8 cellular contexts compared by ENCODE assay signal in the genomic region with DNA sequence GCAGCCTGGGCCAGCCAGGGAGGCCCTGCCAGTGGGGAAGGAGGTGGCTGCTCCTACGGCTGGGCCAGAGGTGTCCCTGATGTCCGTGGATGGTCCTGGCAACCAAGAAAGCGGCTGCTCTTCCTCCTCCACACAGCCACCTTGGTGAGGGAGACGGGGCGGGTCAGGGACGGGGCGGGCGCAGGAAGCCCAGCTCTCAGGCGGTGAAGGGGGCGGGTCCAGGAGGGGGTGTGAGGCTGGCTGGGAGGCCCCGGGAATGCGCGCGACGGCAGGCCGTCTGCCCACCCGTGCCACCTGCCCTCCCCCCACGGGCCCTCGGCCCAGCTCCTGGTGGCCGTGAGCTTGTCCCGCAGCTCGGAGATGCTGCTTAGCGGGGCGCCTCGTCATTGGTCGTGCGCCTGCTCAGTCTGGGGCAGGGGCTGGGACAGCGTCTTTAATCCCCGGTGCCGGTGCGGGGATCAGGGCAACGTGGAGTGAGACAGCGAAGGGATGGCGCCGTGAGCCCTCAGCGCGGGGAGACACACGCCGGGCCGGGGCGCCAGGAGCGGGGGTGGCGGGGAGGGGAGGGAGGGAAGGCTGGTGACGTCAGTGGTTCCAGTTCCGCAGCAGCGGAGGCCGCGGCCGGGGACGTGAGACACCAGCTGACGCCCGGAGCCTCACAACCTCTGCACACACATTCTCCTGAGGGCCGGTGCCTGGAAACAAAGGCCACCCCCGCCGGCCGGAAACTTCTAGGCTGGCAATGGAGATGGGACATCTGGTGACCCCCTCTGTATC. TPM values are rescaled to one million over a fixed set of nuclear protein-coding genes. Genes with fewer than 3 reads are reported as not detected.
DNase-seq lines count a peak whose midpoint lies in the region; ATAC-seq and TF ChIP-seq lines count a peak whose summit lies in the region.

No MANE protein-coding gene starts in this region.

- ATAC-seq in HG02642 (IDR thresholded peaks at IDR 0.05; ENCODE audit: poor library complexity, unreplicated experiment), result peak; percentile 78
- peak; percentile 82 for ATAC-seq in activated CD4-positive, alpha-beta T cell treated with anti-CD3 and anti-CD28 coated beads for 36 hours
- peak; percentile 89 for ATAC-seq in left colon

- no peaks in the 10 kb centered on the region for H3K27me3 Mint-ChIP-seq in activated CD4-positive, alpha-beta T cell treated with anti-CD3 and anti-CD28 coated beads for 36 hours
- H3K27me3 Mint-ChIP-seq in chondrocyte (ENCODE audit: low read depth), result peaks cover 6% of the 10 kb centered on the region

- peaks cover 16% of the 10 kb centered on the region for H3K4me1 Mint-ChIP-seq in activated CD4-positive, alpha-beta T cell treated with anti-CD3 and anti-CD28 coated beads for 36 hours
- peaks cover 2% of the 10 kb centered on the region for H3K4me1 Mint-ChIP-seq in chondrocyte (ENCODE audit: low read depth)

- CTCF ChIA-PET in activated CD4-positive, alpha-beta T cell treated with anti-CD3 and anti-CD28 coated beads for 36 hours (lab: Charles Lee), result interaction anchor here (0.7 to 2.2 kb wide), 3 partner anchors 10 to 74 kb away, joined by 3 to 6 read pairs (median 3); partner anchors contain the start of gene TOLLIP

- no peaks in the 10 kb centered on the region for H3K9me3 Mint-ChIP-seq in activated CD4-positive, alpha-beta T cell treated with anti-CD3 and anti-CD28 coated beads for 36 hours (ENCODE audit: low read depth)
- peaks cover 5% of the 10 kb centered on the region for H3K9me3 Mint-ChIP-seq in chondrocyte (ENCODE audit: low read depth)

- H3K36me3 Mint-ChIP-seq in activated CD4-positive, alpha-beta T cell treated with anti-CD3 and anti-CD28 coated beads for 36 hours (ENCODE audit: low read depth), result no peaks in the 10 kb centered on the region
- H3K36me3 Mint-ChIP-seq in chondrocyte (ENCODE audit: low read depth), result no peaks in the 10 kb centered on the region

- TF ChIP-seq CTCF in chondrocyte (IDR thresholded peaks at IDR 0.05), result peak; percentile 24

- POLR2A ChIA-PET in activated CD4-positive, alpha-beta T cell treated with anti-CD3 and anti-CD28 coated beads for 36 hours (lab: Charles Lee), result no interaction called here

- intact Hi-C loops in activated CD4-positive, alpha-beta T cell treated with anti-CD3 and anti-CD28 coated beads for 36 hours (cut with DNase I, micrococcal nuclease), result loop anchor here (1.0 to 10.0 kb wide), 6 partner anchors 47 to 686 kb away; partner anchors contain the start of genes POLR2L (in 1 of the 2), TOLLIP (in 1 of the 2) and TSPAN4 (in 1 of the 2)
- intact Hi-C loops in left colon (cut with DNase I, micrococcal nuclease), result no loop called here

- in situ Hi-C loops in G401 (cut with HindIII; ENCODE audit: low sequenced_read_pairs), result no loop called here

- peak overlapping the region; percentile 66 for H3K4me3 Mint-ChIP-seq in activated CD4-positive, alpha-beta T cell treated with anti-CD3 and anti-CD28 coated beads for 36 hours
- peak overlapping the region; percentile 75 for H3K4me3 Mint-ChIP-seq in chondrocyte (ENCODE audit: unreplicated experiment)

- DNase-seq in G401 (ENCODE audit: low spot score) (peak; percentile 65), NCI-H2171 treated with DMSO at 0.1 percent for 48 hours (lab: John Stamatoyannopoulos, UW) (peak; percentile 38), chondrocyte (ENCODE audit: low spot score) (no peak), left colon (peak; percentile 79 to 84), GOT3 (lab: John Stamatoyannopoulos, UW) (no peak)
- DNase-seq in activated CD4-positive, alpha-beta T cell treated with anti-CD3 and anti-CD28 coated beads for 36 hours, result peak; percentile 92
- peak; percentile 53 to 60 for DNase-seq in stimulated activated CD4-positive, alpha-beta T cell treated with anti-CD3 and anti-CD28 coated beads, Interleukin-1b, Interleukin-23, amount 100 ng/mL, for 1 hour (ENCODE audit: low read depth in 2 of 2)

- H3K27ac Mint-ChIP-seq in activated CD4-positive, alpha-beta T cell treated with anti-CD3 and anti-CD28 coated beads for 36 hours, result peak overlapping the region; percentile 83
- H3K27ac Mint-ChIP-seq in chondrocyte (ENCODE audit: unreplicated experiment), result peak overlapping the region; percentile 59

RNA-seq across cellular contexts. Expression of gene BRSK2, which starts 6.7 kb away (rescaled TPM):
- 5.2 and 9.2 TPM in 2 replicates for total RNA-seq in G401 (2014; rRNA removed; shearing (Covaris generic))
- total RNA-seq in activated CD4-positive, alpha-beta T cell treated with anti-CD3 and anti-CD28 coated beads for 36 hours, result 1 to 10 TPM in 1 of 2 experiments, under 1 TPM in 1; 0.96 to 1.2 TPM
- total RNA-seq in chondrocyte, result 1.8 to 6.9 TPM (median 6.0 TPM) in 3 replicates
- under 1 TPM; 0.53 to 0.79 TPM for total RNA-seq in left colon

Comparison
In these comparisons a context has a peak if more than half of its experiments do, and no peak if none do; other contexts are left out.
1. DNase-seq: peak in G401 (single experiment), NCI-H2171 treated with DMSO at 0.1 percent for 48 hours (single experiment), activated CD4-positive, alpha-beta T cell treated with anti-CD3 and anti-CD28 coated beads for 36 hours (single experiment), left colon (2 of 2) and stimulated activated CD4-positive, alpha-beta T cell treated with anti-CD3 and anti-CD28 coated beads, Interleukin-1b, Interleukin-23, amount 100 ng/mL, for 1 hour (2 of 2); none in chondrocyte (single experiment) and GOT3 (single experiment).
2. intact Hi-C loops: an anchor here in activated CD4-positive, alpha-beta T cell treated with anti-CD3 and anti-CD28 coated beads for 36 hours (1.0 to 10.0 kb wide); none called in left colon.
3. Peak in every context shown above with its lines, with median percentiles within 50 percentile points of each other: ATAC-seq.